ENCODE assay signal across 9 cellular contexts in the genomic region with DNA sequence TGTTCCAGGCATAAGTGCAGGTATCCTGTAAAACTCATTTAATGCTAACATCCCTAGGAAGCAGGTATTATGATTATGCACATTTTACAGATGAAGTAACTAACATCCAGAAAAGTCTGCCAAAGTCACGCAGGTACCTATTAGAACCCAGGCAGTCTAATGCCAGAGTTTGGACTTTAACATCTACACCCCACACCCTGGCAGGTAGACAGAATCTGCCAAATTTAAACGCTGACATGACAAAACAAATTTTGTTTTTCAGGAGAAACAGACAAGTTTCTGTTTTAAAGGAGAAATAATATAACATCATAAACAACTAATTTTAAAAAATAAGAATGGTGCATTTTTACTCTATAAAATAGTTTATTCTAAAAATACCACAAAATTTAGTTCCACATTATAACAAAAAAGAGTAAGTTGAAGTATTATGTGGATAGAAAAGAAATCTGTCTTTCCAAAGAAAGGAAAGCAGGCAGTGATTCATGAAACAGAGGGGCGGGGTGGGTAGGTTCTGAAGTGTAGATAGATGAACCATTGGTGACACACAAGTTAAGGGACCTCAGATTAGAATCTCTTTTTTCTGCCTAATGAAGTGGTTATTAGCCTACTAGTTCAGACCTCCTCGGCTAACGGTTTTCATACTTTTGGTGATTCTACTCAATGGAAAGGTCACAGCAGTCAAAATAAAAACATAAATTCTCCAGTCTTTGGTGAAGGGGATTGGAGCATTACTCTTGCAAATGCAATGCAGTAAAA. TPM values are rescaled to one million over a fixed set of nuclear protein-coding genes. Genes with fewer than 3 reads are reported as not detected.
DNase-seq lines count a peak whose midpoint lies in the region; ATAC-seq lines count a peak whose summit lies in the region.
"Had no signal": no experiment of that assay in that cellular context is flagged by ENCODE, and none has a peak within 500 bp of the region (broad histone marks: within the 10 kb centered on the region; RNA-seq: fewer than 3 reads in every experiment).

No MANE protein-coding gene starts in this region.

- H3K36me3 Mint-ChIP-seq in IgD-negative memory B cell: no peaks in the 10 kb centered on the region
- peaks cover 37% of the 10 kb centered on the region for H3K36me3 Mint-ChIP-seq in activated T-helper 2 cell treated with anti-CD3 and anti-CD28 coated beads, Interferon-gamma antibody, Interleukin-2, Interleukin-4, amounts not matched to agents 10 μg/mL and 5 μg/mL and 100 μg/mL, durations not matched to agents 14 hours and 24 hours and 36 hours (ENCODE audit: low read depth)

- intact Hi-C loops in activated T-helper 2 cell treated with anti-CD3 and anti-CD28 coated beads, Interferon-gamma antibody, Interleukin-2, Interleukin-4, amounts not matched to agents 10 μg/mL and 5 μg/mL and 100 μg/mL, durations not matched to agents 14 hours and 24 hours and 36 hours (cut with micrococcal nuclease): loop anchor here (5.0 kb wide), 2 partner anchors 42 to 633 kb away; a partner anchor contains a TSS
- intact Hi-C loops in Right ventricle myocardium inferior (cut with DNase I): no loop called here

- H3K4me3 Mint-ChIP-seq in IgD-negative memory B cell: peak overlapping the region; percentile 63 to 91 (median 70)
- peak overlapping the region; percentile 89 for H3K4me3 Mint-ChIP-seq in activated T-helper 2 cell treated with anti-CD3 and anti-CD28 coated beads, Interferon-gamma antibody, Interleukin-2, Interleukin-4, amounts not matched to agents 10 μg/mL and 5 μg/mL and 100 μg/mL, durations not matched to agents 14 hours and 24 hours and 36 hours (ENCODE audit: low read depth)

- ATAC-seq in HG03457 (IDR thresholded peaks at IDR 0.05; ENCODE audit: unreplicated experiment) (no peak), GM21825 (IDR thresholded peaks at IDR 0.05; ENCODE audit: unreplicated experiment) (no peak), Right ventricle myocardium inferior (no peak)

- no peaks in the 10 kb centered on the region for H3K27me3 Mint-ChIP-seq in IgD-negative memory B cell
- H3K27me3 Mint-ChIP-seq in activated T-helper 2 cell treated with anti-CD3 and anti-CD28 coated beads, Interferon-gamma antibody, Interleukin-2, Interleukin-4, amounts not matched to agents 10 μg/mL and 5 μg/mL and 100 μg/mL, durations not matched to agents 14 hours and 24 hours and 36 hours (ENCODE audit: low read depth): no peaks in the 10 kb centered on the region

- in situ Hi-C loops in Caki2 (cut with HindIII; ENCODE audit: low pct_unique_long_range_greater_than_20kb, low sequenced_read_pairs): no loop called here

- DNase-seq in Caki2 (ENCODE audit: low read depth) (peak; percentile 65), lung microvascular endothelial cell (ENCODE audit: low read depth in 2 of 2) (peak; percentile 33 to 48), DMS153 treated with DMSO at 0.1 percent for 48 hours (lab: John Stamatoyannopoulos, UW; ENCODE audit: unreplicated experiment) (no peak), Right ventricle myocardium inferior (ENCODE audit: missing footprints) (no peak)
- no peak for DNase-seq in activated T-helper 2 cell treated with anti-CD3 and anti-CD28 coated beads, Interferon-gamma antibody, Interleukin-2, Interleukin-4, amounts not matched to agents 10 μg/mL and 5 μg/mL and 100 μg/mL, durations not matched to agents 14 hours and 24 hours and 36 hours (ENCODE audit: low spot score)
- DNase-seq: activated effector memory CD4-positive, alpha-beta T cell treated with anti-CD3 and anti-CD28 coated beads, Interleukin-2, amount 50 U/mL, for 16 hours had no signal

- peaks cover 12 to 20% (median 19%) of the 10 kb centered on the region in 3 donors for H3K4me1 Mint-ChIP-seq in IgD-negative memory B cell
- H3K4me1 Mint-ChIP-seq in activated T-helper 2 cell treated with anti-CD3 and anti-CD28 coated beads, Interferon-gamma antibody, Interleukin-2, Interleukin-4, amounts not matched to agents 10 μg/mL and 5 μg/mL and 100 μg/mL, durations not matched to agents 14 hours and 24 hours and 36 hours (ENCODE audit: low read depth): peaks cover 44% of the 10 kb centered on the region

- H3K27ac Mint-ChIP-seq in IgD-negative memory B cell: peak overlapping the region in 2 of 3 donors; percentile 15 to 55
- H3K27ac Mint-ChIP-seq in activated T-helper 2 cell treated with anti-CD3 and anti-CD28 coated beads, Interferon-gamma antibody, Interleukin-2, Interleukin-4, amounts not matched to agents 10 μg/mL and 5 μg/mL and 100 μg/mL, durations not matched to agents 14 hours and 24 hours and 36 hours: peak overlapping the region; percentile 66

- H3K9me3 Mint-ChIP-seq in IgD-negative memory B cell: no peaks in the 10 kb centered on the region
- H3K9me3 Mint-ChIP-seq in activated T-helper 2 cell treated with anti-CD3 and anti-CD28 coated beads, Interferon-gamma antibody, Interleukin-2, Interleukin-4, amounts not matched to agents 10 μg/mL and 5 μg/mL and 100 μg/mL, durations not matched to agents 14 hours and 24 hours and 36 hours: no peaks in the 10 kb centered on the region

RNA-seq across cellular contexts. Expression of a gene that starts 1.7 kb away (rescaled TPM):
- total RNA-seq in Caki2 (2014; rRNA removed; shearing (Covaris generic); ENCODE audit: low replicate concordance): 14.5 and 21.4 TPM in 2 replicates
- 0.04 TPM for polyA plus RNA-seq in IgD-negative memory B cell
- total RNA-seq in activated T-helper 2 cell treated with anti-CD3 and anti-CD28 coated beads, Interferon-gamma antibody, Interleukin-2, Interleukin-4, amounts not matched to agents 10 μg/mL and 5 μg/mL and 100 μg/mL, durations not matched to agents 14 hours and 24 hours and 36 hours: 43.0 and 43.6 TPM in 2 replicates
- 3.0 and 15.7 TPM in 2 replicates for total RNA-seq in lung microvascular endothelial cell
- 0.35 TPM for total RNA-seq in Right ventricle myocardium inferior

RNA-seq across cellular contexts. Expression of a gene that starts 56.3 kb away (rescaled TPM):
- 9.1 and 14.0 TPM in 2 replicates for total RNA-seq in Caki2 (2014; rRNA removed; shearing (Covaris generic); ENCODE audit: low replicate concordance)
- 2.7 TPM for polyA plus RNA-seq in IgD-negative memory B cell
- total RNA-seq in activated T-helper 2 cell treated with anti-CD3 and anti-CD28 coated beads, Interferon-gamma antibody, Interleukin-2, Interleukin-4, amounts not matched to agents 10 μg/mL and 5 μg/mL and 100 μg/mL, durations not matched to agents 14 hours and 24 hours and 36 hours: 5.1 and 5.4 TPM in 2 replicates
- total RNA-seq in lung microvascular endothelial cell (3.9 and 6.3 TPM in 2 replicates), Right ventricle myocardium inferior (8.6 TPM)

Comparison
In these comparisons a context has a peak if more than half of its experiments do, and no peak if none do; other contexts are left out.
1. DNase-seq: peak in Caki2 (single experiment) and lung microvascular endothelial cell (2 of 2); none in activated T-helper 2 cell treated with anti-CD3 and anti-CD28 coated beads, Interferon-gamma antibody, Interleukin-2, Interleukin-4, amounts not matched to agents 10 μg/mL and 5 μg/mL and 100 μg/mL, durations not matched to agents 14 hours and 24 hours and 36 hours (single experiment), DMS153 treated with DMSO at 0.1 percent for 48 hours (single experiment) and Right ventricle myocardium inferior (single experiment).